20 cellular contexts compared by ENCODE assay signal in genomic region chr6:117955684-117956083, GRCh38. TPM values are rescaled to one million over a fixed set of nuclear protein-coding genes. Genes with fewer than 3 reads are reported as not detected.
DNase-seq lines count a peak whose midpoint lies in the region; ATAC-seq and TF ChIP-seq lines count a peak whose summit lies in the region.
"Had no signal": no experiment of that assay in that cellular context is flagged by ENCODE, and none has a peak within 500 bp of the region (broad histone marks: within the 10 kb centered on the region; RNA-seq: fewer than 3 reads in every experiment).

No MANE protein-coding gene starts in this region.

- no peak overlapping the region for H3K27ac ChIP-seq in uterus
- H3K27ac ChIP-seq: colonic mucosa, heart right ventricle, KMS-11, RWPE1 had no signal

- H3K9me3 ChIP-seq in uterus, result no peaks in the 10 kb centered on the region
- H3K9me3 ChIP-seq: colonic mucosa, heart right ventricle had no signal

- DNase-seq in uterus (no peak), globus pallidus (ENCODE audit: low spot score) (no peak), Right ventricle myocardium superior (no peak)
- DNase-seq in activated CD8-positive, alpha-beta memory T cell treated with anti-CD3 and anti-CD28 coated beads for 24 hours, result no peak
- DNase-seq: activated CD4-positive, alpha-beta T cell treated with anti-CD3 and anti-CD28 coated beads, Interleukin-2, amount 50 U/mL, for 1 hour; amniotic stem cell; CD4-positive, alpha-beta memory T cell; colonic mucosa; EL; heart right ventricle; kidney glomerular epithelial cell; NCI-H1694 treated with DMSO at 0.1 percent for 48 hours had no signal

- no peak for TF ChIP-seq CTCF in uterus (IDR thresholded peaks at IDR 0.05)

- no peak for TF ChIP-seq POLR2A in uterus (IDR thresholded peaks at IDR 0.05)

- H3K4me3 ChIP-seq in uterus, result no peak overlapping the region
- H3K4me3 ChIP-seq: colonic mucosa, heart right ventricle had no signal

- intact Hi-C loops in uterus (cut with DNase I; ENCODE audit: low total_unique reads), result no loop called here
- intact Hi-C loops in Right ventricle myocardium superior (cut with DNase I), result no loop called here

- ATAC-seq in GM18498 (IDR thresholded peaks at IDR 0.05; ENCODE audit: unreplicated experiment) (peak; percentile 78), GM19438 (IDR thresholded peaks at IDR 0.05; ENCODE audit: low read depth, unreplicated experiment) (peak; percentile 62), HG02763 (IDR thresholded peaks at IDR 0.05; ENCODE audit: unreplicated experiment) (peak; percentile 65), HG03565 (IDR thresholded peaks at IDR 0.05; ENCODE audit: unreplicated experiment) (peak; percentile 75), Right ventricle myocardium superior (ENCODE audit: poor library complexity) (no peak)
- ATAC-seq: heart right ventricle had no signal

- H3K4me1 ChIP-seq in uterus, result no peaks in the 10 kb centered on the region
- H3K4me1 ChIP-seq: colonic mucosa, heart right ventricle had no signal

- H3K36me3 ChIP-seq in uterus, result no peaks in the 10 kb centered on the region
- H3K36me3 ChIP-seq: colonic mucosa, heart right ventricle had no signal

- H3K27me3 ChIP-seq in uterus, result no peaks in the 10 kb centered on the region
- H3K27me3 ChIP-seq: colonic mucosa had no signal

RNA-seq across cellular contexts. Expression of gene SLC35F1, which starts 48.6 kb away (rescaled TPM):
- total RNA-seq in uterus (10 to 100 TPM in 2 of 4 donors, 1 to 10 TPM in 2; 1.0 to 12.1 (median 9.7) TPM), Right ventricle myocardium superior (4.8 TPM)
- total RNA-seq: activated T-helper 1 cell treated with anti-CD3 and anti-CD28 coated beads, Interleukin-12 subunit alpha, Interleukin-12 subunit beta, Interleukin-2, Interleukin-4 antibody, amounts not matched to agents 30 ng/mL and 10 ng/mL and 1 ng/mL, durations not matched to agents 14 hours and 24 hours and 36 hours; CD4-positive, alpha-beta memory T cell; mononuclear cell had no signal
